ENCODE assay signal across 8 cellular contexts in the genomic region with DNA sequence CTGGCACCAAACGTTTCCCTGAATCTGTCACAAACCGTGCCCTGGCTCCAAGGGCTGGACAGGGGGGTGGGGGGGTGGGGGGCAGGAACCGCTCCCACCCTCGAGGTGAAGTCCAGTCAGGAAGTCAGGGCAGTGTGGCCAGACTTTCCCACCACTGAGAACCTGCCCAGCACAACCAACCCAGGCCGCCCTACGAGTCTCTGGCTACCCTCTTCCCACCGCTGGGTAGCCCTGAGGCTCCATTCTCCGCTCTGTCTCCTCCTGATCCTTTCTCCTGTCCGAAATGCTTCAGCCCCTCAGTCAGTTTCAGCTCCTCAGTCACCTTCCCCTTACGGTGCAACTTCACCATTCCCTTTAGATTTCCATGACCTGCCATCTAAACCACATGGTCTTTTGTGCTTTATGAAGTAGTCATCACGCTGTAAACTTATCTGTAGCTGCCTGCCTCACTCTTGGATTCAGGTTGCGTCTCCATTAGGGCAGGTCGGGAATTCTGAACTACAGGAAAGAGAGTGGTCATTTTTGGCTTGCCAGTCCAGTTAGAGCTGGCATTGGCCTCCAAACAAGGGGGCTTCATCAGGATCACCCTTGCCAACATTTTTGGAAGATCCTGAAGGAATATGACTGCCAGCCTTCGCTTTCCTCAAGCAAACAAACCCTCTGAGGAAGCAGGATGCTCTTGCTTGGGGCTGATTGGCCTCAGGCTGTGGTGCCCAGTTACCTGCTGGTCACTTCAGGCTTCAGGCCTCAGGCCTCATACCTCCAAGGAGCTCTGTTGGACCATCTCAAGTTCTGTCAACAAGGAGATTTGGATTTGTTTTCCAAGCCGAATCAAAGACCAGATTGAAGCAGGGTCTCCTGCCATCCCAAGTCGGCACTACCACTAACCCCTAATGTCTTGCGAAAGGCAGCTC. TPM values are rescaled to one million over a fixed set of nuclear protein-coding genes. Genes with fewer than 3 reads are reported as not detected.
DNase-seq lines count a peak whose midpoint lies in the region; ATAC-seq and TF ChIP-seq lines count a peak whose summit lies in the region.

No MANE protein-coding gene starts in this region.

- ATAC-seq in CD4-positive, CD25-positive, alpha-beta regulatory T cell (ENCODE audit: low read depth in 2 of 2), result no peak
- ATAC-seq in GM19324 (IDR thresholded peaks at IDR 0.05; ENCODE audit: low FRiP score, unreplicated experiment) (no peak), HG03175 (IDR thresholded peaks at IDR 0.05; ENCODE audit: unreplicated experiment) (no peak)

- peaks cover 29 to 42% (median 31%) of the 10 kb centered on the region in 4 donors for H3K4me1 Mint-ChIP-seq in CD4-positive, CD25-positive, alpha-beta regulatory T cell

- TF ChIP-seq CTCF in NB4 (IDR thresholded peaks at IDR 0.05; ENCODE audit: low read depth, low read length), result no peak
- no peak for TF ChIP-seq CTCF in neural cell (IDR thresholded peaks at IDR 0.05; ENCODE audit: poor library complexity, severe bottlenecking)

- peaks cover 36% of the 10 kb centered on the region for H3K79me2 ChIP-seq in neural cell (replicated peaks; ENCODE audit: insufficient read depth, low read length)

- H3K9ac ChIP-seq in neural cell (ENCODE audit: low read length), result peak overlapping the region; percentile 95

- no peaks in the 10 kb centered on the region for H3K9me2 ChIP-seq in neural cell (ENCODE audit: insufficient read depth, low read length)

- peak overlapping the region; percentile 98 for H2AFZ ChIP-seq in neural cell (ENCODE audit: low read depth, low read length)

- H3K9me3 Mint-ChIP-seq in CD4-positive, CD25-positive, alpha-beta regulatory T cell, result peaks cover 0 to 2% (median 0%) of the 10 kb centered on the region in 7 donors

- H3K36me3 ChIP-seq in CD4-positive, CD25-positive, alpha-beta regulatory T cell (ENCODE audit: control insufficient read depth, insufficient read depth, low read length), result peaks cover 7% of the 10 kb centered on the region
- H3K36me3 ChIP-seq in ectodermal cell (ENCODE audit: control insufficient read depth, insufficient read depth, low read length) (peaks cover 4% of the 10 kb centered on the region), neural cell (ENCODE audit: insufficient read depth, low read length) (peaks cover 4% of the 10 kb centered on the region)

- H3K4me3 ChIP-seq in CD4-positive, CD25-positive, alpha-beta regulatory T cell (ENCODE audit: low read depth, low read length), result peak overlapping the region; percentile 90
- H3K4me3 ChIP-seq in NB4 (ENCODE audit: low read depth, low read length) (peak overlapping the region; percentile 94), ectodermal cell (ENCODE audit: insufficient read depth, low read depth, low read length) (peak overlapping the region; percentile 84), neural cell (ENCODE audit: low read length) (peak overlapping the region; percentile 85)

- WGBS in ectodermal cell, 2 experiments, result 75 to 82% methylated on average over 16 to 17 of the region's 17 CpGs

- no peaks in the 10 kb centered on the region for H3K27me3 ChIP-seq in CD4-positive, CD25-positive, alpha-beta regulatory T cell (ENCODE audit: control insufficient read depth, insufficient read depth, low read length)
- H3K27me3 ChIP-seq in ectodermal cell (ENCODE audit: control insufficient read depth, insufficient read depth, low read length, poor library complexity, severe bottlenecking) (no peaks in the 10 kb centered on the region), neural cell (ENCODE audit: insufficient read depth, low read depth, low read length) (no peaks in the 10 kb centered on the region)

- TF ChIP-seq POLR2A in NB4 (IDR thresholded peaks at IDR 0.05; ENCODE audit: extremely low read depth, insufficient read length), result no peak

- TF ChIP-seq RAD21 in neural cell (conservative IDR thresholded peaks at IDR 0.05), result no peak

- H3K4me1 ChIP-seq in CD4-positive, CD25-positive, alpha-beta regulatory T cell (ENCODE audit: control insufficient read depth, insufficient read depth, low read length, poor library complexity, severe bottlenecking), result peaks cover 41% of the 10 kb centered on the region
- H3K4me1 ChIP-seq in ectodermal cell (ENCODE audit: control insufficient read depth, insufficient read depth, low read length), result peaks cover 15% of the 10 kb centered on the region

- H3K4me2 ChIP-seq in neural cell (ENCODE audit: low read length), result peak overlapping the region; percentile 55

- H3K27ac ChIP-seq in CD4-positive, CD25-positive, alpha-beta regulatory T cell (ENCODE audit: insufficient read depth, low read length, poor library complexity, severe bottlenecking), result peak overlapping the region; percentile 94
- H3K27ac ChIP-seq in ectodermal cell (ENCODE audit: insufficient read depth, low read depth, low read length, poor library complexity, severe bottlenecking) (peak overlapping the region; percentile 72), neural cell (ENCODE audit: low read length) (peak overlapping the region; percentile 93)

- H3K9me3 ChIP-seq in CD4-positive, CD25-positive, alpha-beta regulatory T cell (ENCODE audit: control insufficient read depth in 2 of 2, low read length in 2 of 2), result no peaks in the 10 kb centered on the region
- H3K9me3 ChIP-seq in ectodermal cell (ENCODE audit: control insufficient read depth, low read length) (no peaks in the 10 kb centered on the region), neural cell (ENCODE audit: low read length) (no peaks in the 10 kb centered on the region)

- no peaks in the 10 kb centered on the region for H3F3A ChIP-seq in neural cell (ENCODE audit: insufficient read depth, low read length, poor library complexity, severe bottlenecking)

- H3K4me3 Mint-ChIP-seq in CD4-positive, CD25-positive, alpha-beta regulatory T cell, result peak overlapping the region; percentile 94 to 99 (median 98)

- no peaks in the 10 kb centered on the region for H4K20me1 ChIP-seq in neural cell (ENCODE audit: insufficient read depth)

- peak overlapping the region; percentile 94 to 99 (median 98) for H3K27ac Mint-ChIP-seq in CD4-positive, CD25-positive, alpha-beta regulatory T cell

- no peak for TF ChIP-seq EP300 in neural cell (conservative IDR thresholded peaks at IDR 0.05; ENCODE audit: poor library complexity, severe bottlenecking)

- in situ Hi-C loops in ACHN (cut with HindIII; ENCODE audit: low pct_ligation_motif_present, low pct_unique_long_range_greater_than_20kb, low sequenced_read_pairs), result no loop called here

- no peak for DNase-seq in CD4-positive, CD25-positive, alpha-beta regulatory T cell
- DNase-seq in NB4 (ENCODE audit: low read depth), result no peak
- no peak for DNase-seq in NCI-H1048 (lab: John Stamatoyannopoulos, UW)
- DNase-seq in ACHN, result no peak

- H3K36me3 Mint-ChIP-seq in CD4-positive, CD25-positive, alpha-beta regulatory T cell, result peaks cover 15% of the 10 kb centered on the region

- no peaks in the 10 kb centered on the region for H3K27me3 Mint-ChIP-seq in CD4-positive, CD25-positive, alpha-beta regulatory T cell

TF ChIP-seq in neural cell, 6 proteins besides CTCF, POLR2A, EP300 and RAD21:
- TF ChIP-seq, protein P1, sequence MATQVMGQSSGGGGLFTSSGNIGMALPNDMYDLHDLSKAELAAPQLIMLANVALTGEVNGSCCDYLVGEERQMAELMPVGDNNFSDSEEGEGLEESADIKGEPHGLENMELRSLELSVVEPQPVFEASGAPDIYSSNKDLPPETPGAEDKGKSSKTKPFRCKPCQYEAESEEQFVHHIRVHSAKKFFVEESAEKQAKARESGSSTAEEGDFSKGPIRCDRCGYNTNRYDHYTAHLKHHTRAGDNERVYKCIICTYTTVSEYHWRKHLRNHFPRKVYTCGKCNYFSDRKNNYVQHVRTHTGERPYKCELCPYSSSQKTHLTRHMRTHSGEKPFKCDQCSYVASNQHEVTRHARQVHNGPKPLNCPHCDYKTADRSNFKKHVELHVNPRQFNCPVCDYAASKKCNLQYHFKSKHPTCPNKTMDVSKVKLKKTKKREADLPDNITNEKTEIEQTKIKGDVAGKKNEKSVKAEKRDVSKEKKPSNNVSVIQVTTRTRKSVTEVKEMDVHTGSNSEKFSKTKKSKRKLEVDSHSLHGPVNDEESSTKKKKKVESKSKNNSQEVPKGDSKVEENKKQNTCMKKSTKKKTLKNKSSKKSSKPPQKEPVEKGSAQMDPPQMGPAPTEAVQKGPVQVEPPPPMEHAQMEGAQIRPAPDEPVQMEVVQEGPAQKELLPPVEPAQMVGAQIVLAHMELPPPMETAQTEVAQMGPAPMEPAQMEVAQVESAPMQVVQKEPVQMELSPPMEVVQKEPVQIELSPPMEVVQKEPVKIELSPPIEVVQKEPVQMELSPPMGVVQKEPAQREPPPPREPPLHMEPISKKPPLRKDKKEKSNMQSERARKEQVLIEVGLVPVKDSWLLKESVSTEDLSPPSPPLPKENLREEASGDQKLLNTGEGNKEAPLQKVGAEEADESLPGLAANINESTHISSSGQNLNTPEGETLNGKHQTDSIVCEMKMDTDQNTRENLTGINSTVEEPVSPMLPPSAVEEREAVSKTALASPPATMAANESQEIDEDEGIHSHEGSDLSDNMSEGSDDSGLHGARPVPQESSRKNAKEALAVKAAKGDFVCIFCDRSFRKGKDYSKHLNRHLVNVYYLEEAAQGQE (IDR thresholded peaks at IDR 0.05; ENCODE audit: borderline replicate concordance), result no peak
- TF ChIP-seq TAF1 (IDR thresholded peaks at IDR 0.05; ENCODE audit: low read depth), result no peak
TF ChIP-seq in neural cell: peak in this region for 0.

RNA-seq across cellular contexts. Expression of gene DCAF12, which starts 0.8 kb away (rescaled TPM):
- 21.5 TPM for total RNA-seq in CD4-positive, CD25-positive, alpha-beta regulatory T cell
- polyA plus RNA-seq in CD4-positive, CD25-positive, alpha-beta regulatory T cell, result 10 to 100 TPM; 21.0 to 28.2 (median 24.5) TPM
- 45.7 TPM for polyA plus RNA-seq in ectodermal cell (2013, experiment 1 of 4)
- polyA plus RNA-seq in ectodermal cell (2013, experiment 2 of 4), result 42.3 TPM
- polyA plus RNA-seq in ectodermal cell (2013, experiment 3 of 4), result 33.8 TPM
- 38.9 TPM for polyA plus RNA-seq in ectodermal cell (2013, experiment 4 of 4)
- polyA plus RNA-seq in neural cell, result 37.5 and 37.7 TPM in 2 replicates
- 31.9 and 37.4 TPM in 2 replicates for polyA minus RNA-seq in neural cell

RNA-seq across cellular contexts. Expression of gene UBAP1, which starts 51.6 kb away (rescaled TPM):
- total RNA-seq in CD4-positive, CD25-positive, alpha-beta regulatory T cell, result 70.7 TPM
- polyA plus RNA-seq in CD4-positive, CD25-positive, alpha-beta regulatory T cell, result 10 to 100 TPM; 52.9 to 60.0 (median 55.4) TPM
- 39.4 TPM for polyA plus RNA-seq in ectodermal cell (2013, experiment 1 of 4)
- polyA plus RNA-seq in ectodermal cell (2013, experiment 2 of 4), result 36.2 TPM
- polyA plus RNA-seq in ectodermal cell (2013, experiment 3 of 4), result 31.1 TPM
- 34.8 TPM for polyA plus RNA-seq in ectodermal cell (2013, experiment 4 of 4)
- polyA plus RNA-seq in neural cell, result 33.2 and 35.1 TPM in 2 replicates
- polyA minus RNA-seq in neural cell, result 40.9 and 43.8 TPM in 2 replicates
